In genomic region chr3:118401887-118402286, GRCh38 we compare ENCODE assay signal across 9 cellular contexts.
"Had no signal": no experiment of that assay in that cellular context is flagged by ENCODE, and none has a peak within 500 bp of the region (broad histone marks: within the 10 kb centered on the region; RNA-seq: fewer than 3 reads in every experiment).

No MANE protein-coding gene starts in this region.

- DNase-seq: GM23248, GOT3, H9, HCEC 1CT, Karpas-422, KBM-7 had no signal

- H3K27ac ChIP-seq: GM23248, KMS-11 had no signal

- H3K4me3 ChIP-seq: GM23248 had no signal

- H2AFZ ChIP-seq: GM23248 had no signal

- H3K4me2 ChIP-seq: KMS-11 had no signal

- FAIRE-seq: H54, HTR-8/SVneo had no signal

- H3K9ac ChIP-seq: GM23248, KMS-11 had no signal
